In genomic region chr6:30686908-30687658, GRCh38 we compare ENCODE assay signal across 8 cellular contexts. TPM values are rescaled to one million over a fixed set of nuclear protein-coding genes. Genes with fewer than 3 reads are reported as not detected.
DNase-seq lines count a peak whose midpoint lies in the region; ATAC-seq and TF ChIP-seq lines count a peak whose summit lies in the region.

No MANE protein-coding gene starts in this region.

- H3K4me3 ChIP-seq in Peyer's patch: peak overlapping the region; percentile 72 to 78 (median 74)

- H3K36me3 Mint-ChIP-seq in activated T-helper 17 cell treated with anti-CD3 and anti-CD28 coated beads, Interleukin-2, amount 50 U/mL, for 72 hours (ENCODE audit: low read depth): peaks cover 73% of the 10 kb centered on the region
- peaks cover 5% of the 10 kb centered on the region for H3K36me3 Mint-ChIP-seq in nephron (ENCODE audit: low read depth)
- H3K36me3 Mint-ChIP-seq in stimulated activated naive CD8-positive, alpha-beta T cell treated with anti-CD3 and anti-CD28 coated beads, Interleukin-15, Interleukin-2, amounts not matched to agents 100 ng/mL and 50 ng/mL, for 24 hours (ENCODE audit: low read depth): peaks cover 33% of the 10 kb centered on the region

- H3K36me3 ChIP-seq in KOPT-K1 (ENCODE audit: insufficient read depth, low read length) (0 out of 2 replicates have a peak, but pooled peaks cover 6% of the 10 kb centered on the region), Peyer's patch (no peaks in the 10 kb centered on the region)

- no peaks in the 10 kb centered on the region for H3K27me3 ChIP-seq in Peyer's patch

- peaks cover 0 to 55% (median 26%) of the 10 kb centered on the region in 4 donors for H3K4me1 ChIP-seq in Peyer's patch

- ATAC-seq in GM21619 (IDR thresholded peaks at IDR 0.05; ENCODE audit: unreplicated experiment): peak; percentile 43
- peak; percentile 48 for ATAC-seq in activated T-helper 17 cell treated with anti-CD3 and anti-CD28 coated beads, Interleukin-2, amount 50 U/mL, for 72 hours (replicated peaks)

- H3K27me3 Mint-ChIP-seq in activated T-helper 17 cell treated with anti-CD3 and anti-CD28 coated beads, Interleukin-2, amount 50 U/mL, for 72 hours: no peaks in the 10 kb centered on the region
- H3K27me3 Mint-ChIP-seq in nephron (ENCODE audit: low read depth): peaks cover 3% of the 10 kb centered on the region
- H3K27me3 Mint-ChIP-seq in stimulated activated naive CD8-positive, alpha-beta T cell treated with anti-CD3 and anti-CD28 coated beads, Interleukin-15, Interleukin-2, amounts not matched to agents 100 ng/mL and 50 ng/mL, for 24 hours: no peaks in the 10 kb centered on the region

- H3K4me3 Mint-ChIP-seq in activated T-helper 17 cell treated with anti-CD3 and anti-CD28 coated beads, Interleukin-2, amount 50 U/mL, for 72 hours: peak overlapping the region; percentile 98
- peak overlapping the region; percentile 96 to 98 (median 97) for H3K4me3 Mint-ChIP-seq in nephron
- H3K4me3 Mint-ChIP-seq in stimulated activated naive CD8-positive, alpha-beta T cell treated with anti-CD3 and anti-CD28 coated beads, Interleukin-15, Interleukin-2, amounts not matched to agents 100 ng/mL and 50 ng/mL, for 24 hours: peak overlapping the region; percentile 97

- no peaks in the 10 kb centered on the region for H3K9me3 ChIP-seq in KOPT-K1 (ENCODE audit: insufficient read depth, low read length, poor library complexity, severe bottlenecking)
- no peaks in the 10 kb centered on the region for H3K9me3 ChIP-seq in Peyer's patch

- H3K27ac ChIP-seq in KOPT-K1 (ENCODE audit: low read depth, low read length, poor library complexity, severe bottlenecking) (peak overlapping the region; percentile 94), Peyer's patch (peak overlapping the region; percentile 86 to 98 (median 94))

- TF ChIP-seq CTCF in Peyer's patch (IDR thresholded peaks at IDR 0.05) (no peak), nephron (IDR thresholded peaks at IDR 0.05; ENCODE audit: unreplicated experiment in 3 of 3) (no peak)

- DNase-seq in DMS 273 treated with DMSO at 0.1 percent for 48 hours (lab: John Stamatoyannopoulos, UW) (peak; percentile 55), Peyer's patch (peak; percentile 83 to 96 (median 93)), fibroblast of peridontal ligament (ENCODE audit: extremely low read depth) (peak; percentile 95)

- no peak for TF ChIP-seq POLR2A in Peyer's patch (IDR thresholded peaks at IDR 0.05)

- peaks cover 23% of the 10 kb centered on the region for H3K4me1 Mint-ChIP-seq in activated T-helper 17 cell treated with anti-CD3 and anti-CD28 coated beads, Interleukin-2, amount 50 U/mL, for 72 hours
- peaks cover 81% of the 10 kb centered on the region for H3K4me1 Mint-ChIP-seq in nephron
- peaks cover 42% of the 10 kb centered on the region for H3K4me1 Mint-ChIP-seq in stimulated activated naive CD8-positive, alpha-beta T cell treated with anti-CD3 and anti-CD28 coated beads, Interleukin-15, Interleukin-2, amounts not matched to agents 100 ng/mL and 50 ng/mL, for 24 hours (ENCODE audit: low read depth)

- peak overlapping the region; percentile 97 for H3K27ac Mint-ChIP-seq in activated T-helper 17 cell treated with anti-CD3 and anti-CD28 coated beads, Interleukin-2, amount 50 U/mL, for 72 hours
- peak overlapping the region; percentile 94 to 96 (median 94) for H3K27ac Mint-ChIP-seq in nephron
- peak overlapping the region; percentile 95 for H3K27ac Mint-ChIP-seq in stimulated activated naive CD8-positive, alpha-beta T cell treated with anti-CD3 and anti-CD28 coated beads, Interleukin-15, Interleukin-2, amounts not matched to agents 100 ng/mL and 50 ng/mL, for 24 hours

- no peaks in the 10 kb centered on the region for H3K9me3 Mint-ChIP-seq in activated T-helper 17 cell treated with anti-CD3 and anti-CD28 coated beads, Interleukin-2, amount 50 U/mL, for 72 hours
- H3K9me3 Mint-ChIP-seq in nephron: no peaks in the 10 kb centered on the region
- no peaks in the 10 kb centered on the region for H3K9me3 Mint-ChIP-seq in stimulated activated naive CD8-positive, alpha-beta T cell treated with anti-CD3 and anti-CD28 coated beads, Interleukin-15, Interleukin-2, amounts not matched to agents 100 ng/mL and 50 ng/mL, for 24 hours

RNA-seq across cellular contexts. Expression of gene PPP1R18, which starts 0.6 kb away (rescaled TPM):
- 10 to 100 TPM in 2 of 4 donors, 1 to 10 TPM in 2; 4.7 to 52.8 (median 9.0) TPM for total RNA-seq in Peyer's patch
- 100 to 1,000 TPM; 190 to 238 TPM for total RNA-seq in activated T-helper 17 cell treated with anti-CD3 and anti-CD28 coated beads, Interleukin-2, amount 50 U/mL, for 72 hours

RNA-seq across cellular contexts. Expression of gene NRM, which starts 3.7 kb away (rescaled TPM):
- total RNA-seq in Peyer's patch: 1 to 10 TPM in 2 of 4 donors, not detected in 2; 2.0 to 2.7 TPM
- total RNA-seq in activated T-helper 17 cell treated with anti-CD3 and anti-CD28 coated beads, Interleukin-2, amount 50 U/mL, for 72 hours: 10 to 100 TPM; 26.0 to 36.9 TPM

RNA-seq across cellular contexts. Expression of gene DHX16, which starts 14.3 kb away (rescaled TPM):
- 10 to 100 TPM; 39.6 to 68.1 (median 58.2) TPM for total RNA-seq in Peyer's patch
- 10 to 100 TPM; 27.4 to 40.0 TPM for total RNA-seq in activated T-helper 17 cell treated with anti-CD3 and anti-CD28 coated beads, Interleukin-2, amount 50 U/mL, for 72 hours

RNA-seq across cellular contexts. Expression of gene MDC1, which starts 30.0 kb away (rescaled TPM):
- total RNA-seq in Peyer's patch: 10 to 100 TPM in 3 of 4 donors, 1 to 10 TPM in 1; 7.5 to 51.2 (median 19.4) TPM
- total RNA-seq in activated T-helper 17 cell treated with anti-CD3 and anti-CD28 coated beads, Interleukin-2, amount 50 U/mL, for 72 hours: 10 to 100 TPM; 57.4 to 82.1 TPM

RNA-seq across cellular contexts. Expression of gene TUBB, which starts 33.1 kb away (rescaled TPM):
- 100 to 1,000 TPM in 1 of 4 donors, 10 to 100 TPM in 3; 69.9 to 188 (median 95.6) TPM for total RNA-seq in Peyer's patch
- 1,000 to 10,000 TPM; 1,139 to 1,437 TPM for total RNA-seq in activated T-helper 17 cell treated with anti-CD3 and anti-CD28 coated beads, Interleukin-2, amount 50 U/mL, for 72 hours

Comparison
In these comparisons a context has a peak if more than half of its experiments do, and no peak if none do; other contexts are left out.
1. Peak in every context shown above with its lines: DNase-seq, ATAC-seq, H3K4me3 ChIP-seq and H3K27ac ChIP-seq.
2. RNA of gene NRM, which starts 3.7 kb away (total RNA-seq): 26.0 to 36.9 TPM in activated T-helper 17 cell treated with anti-CD3 and anti-CD28 coated beads, Interleukin-2, amount 50 U/mL, for 72 hours; 2.0 to 2.7 TPM in Peyer's patch; every median in the first group is over 4 times any median in the second.